ENCODE assay signal across 1 cellular context in genomic region chr4:7546809-7547367, GRCh38.
TF ChIP-seq lines count a peak whose summit lies in the region.

No MANE protein-coding gene starts in this region.

TF ChIP-seq in HepG2, 621 proteins besides CTCF, POLR2A, EP300 and RAD21 (continued from another document):
- TF ChIP-seq ARID4A (CRISPR knock-in tag; IDR thresholded peaks at IDR 0.05; ENCODE audit: borderline replicate concordance): no peak
- TF ChIP-seq EHMT2 (IDR thresholded peaks at IDR 0.05; ENCODE audit: borderline replicate concordance, low read depth, low read length): no peak
- TF ChIP-seq AHR (CRISPR knock-in tag; IDR thresholded peaks at IDR 0.05): no peak
- no peak for TF ChIP-seq ZNF430 (CRISPR knock-in tag; IDR thresholded peaks at IDR 0.05)
